ENCODE assay signal across 18 cellular contexts in the genomic region with DNA sequence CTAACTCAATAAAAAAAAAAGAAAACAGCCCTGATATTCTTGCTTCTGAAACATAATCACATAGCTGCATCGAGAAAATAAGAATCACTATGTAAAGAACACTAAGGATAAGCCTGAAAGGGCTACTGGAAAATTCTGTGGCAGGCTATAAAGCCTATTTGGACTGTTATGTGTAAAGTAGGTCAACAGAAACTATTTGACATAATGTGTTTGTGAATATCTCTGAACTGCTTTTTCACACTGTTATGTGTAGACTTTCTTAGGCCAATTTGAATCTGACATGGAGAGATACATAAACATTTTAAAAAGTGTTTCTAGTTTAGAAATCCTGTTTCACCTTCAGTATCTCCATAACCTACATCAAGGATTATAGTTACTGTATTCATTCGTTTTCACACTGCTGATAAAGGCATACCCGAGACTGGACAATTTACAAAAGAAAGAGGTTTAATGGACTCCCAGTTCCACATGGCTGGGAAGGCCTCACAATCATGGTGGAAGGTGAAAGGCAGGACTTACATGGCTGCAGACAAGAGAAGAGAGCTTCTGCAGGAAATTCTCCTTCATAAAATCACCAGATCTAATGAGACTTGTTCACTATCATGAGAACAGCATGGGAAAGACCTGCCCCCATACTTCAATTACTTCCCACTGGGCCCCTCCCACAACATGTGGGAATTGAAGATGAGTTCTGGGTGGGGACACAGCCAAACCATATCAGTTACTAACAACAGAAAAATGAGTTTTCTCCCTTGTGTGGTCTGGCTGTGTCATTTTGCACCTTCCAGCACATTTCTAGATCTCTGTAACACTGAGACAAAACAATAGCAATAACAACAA.
DNase-seq lines count a peak whose midpoint lies in the region; TF ChIP-seq lines count a peak whose summit lies in the region.
"Had no signal": no experiment of that assay in that cellular context is flagged by ENCODE, and none has a peak within 500 bp of the region (broad histone marks: within the 10 kb centered on the region; RNA-seq: fewer than 3 reads in every experiment).

No MANE protein-coding gene starts in this region.

- no peak for DNase-seq in GM23248
- peak; percentile 19 for DNase-seq in endodermal cell
- DNase-seq in neuronal stem cell (ENCODE audit: low spot score), result no peak
- no peak for DNase-seq in Karpas-422
- no peak for DNase-seq in posterior vena cava (ENCODE audit: low spot score)
- DNase-seq in germinal center (ENCODE audit: low spot score), result no peak
- DNase-seq: EL, GF-D8, H9, KBM-7, NCI-H1092 treated with DMSO at 0.1 percent for 48 hours, NCI-H146, NCI-H2029, NCI-H510A, SIG-M5 had no signal

- H3F3A ChIP-seq in GM23248 (ENCODE audit: insufficient read depth) (no peaks in the 10 kb centered on the region), SU-DHL-6 (ENCODE audit: insufficient read depth) (no peaks in the 10 kb centered on the region)

- no peaks in the 10 kb centered on the region for H3K36me3 ChIP-seq in GM23248 (ENCODE audit: low read depth)
- H3K36me3 ChIP-seq in SU-DHL-6 (ENCODE audit: low read length), result no peaks in the 10 kb centered on the region
- no peaks in the 10 kb centered on the region for H3K36me3 ChIP-seq in endodermal cell (ENCODE audit: control insufficient read depth, insufficient read depth, low read length)
- H3K36me3 ChIP-seq in neuronal stem cell (replicated peaks in 1 of 2; ENCODE audit: control insufficient read depth in 2 of 2, insufficient read depth in 2 of 2, low read length in 2 of 2), result no peaks in the 10 kb centered on the region
- no peaks in the 10 kb centered on the region for H3K36me3 ChIP-seq in Karpas-422 (ENCODE audit: insufficient read depth, low read length)

- no peak overlapping the region for H3K14ac ChIP-seq in neuronal stem cell (ENCODE audit: low read length)

- H3K36me3 Mint-ChIP-seq in endodermal cell (ENCODE audit: low read depth), result no peaks in the 10 kb centered on the region

- H2BK15ac ChIP-seq in neuronal stem cell (ENCODE audit: low read length), result no peak overlapping the region

- no peak overlapping the region for H2BK5ac ChIP-seq in neuronal stem cell (ENCODE audit: low read length)

- H3K27me3 ChIP-seq in GM23248 (replicated peaks; ENCODE audit: insufficient read depth) (no peaks in the 10 kb centered on the region), SU-DHL-6 (ENCODE audit: low read length) (no peaks in the 10 kb centered on the region), endodermal cell (ENCODE audit: control insufficient read depth, insufficient read depth, low read length, poor library complexity, severe bottlenecking) (no peaks in the 10 kb centered on the region), neuronal stem cell (ENCODE audit: control insufficient read depth in 3 of 3, insufficient read depth in 3 of 3, low read depth in 1 of 3, low read length in 3 of 3) (no peaks in the 10 kb centered on the region), Karpas-422 (ENCODE audit: low read length) (no peaks in the 10 kb centered on the region)

- peaks cover 2% of the 10 kb centered on the region for H3K4me1 Mint-ChIP-seq in endodermal cell
- H3K4me1 Mint-ChIP-seq: B cell had no signal

- WGBS in GM23248 (ENCODE audit: low coverage in 1 of 2, low lambda C conversion rate in 2 of 2, missing lambda C conversion rate in 2 of 2), 2 experiments, result 42 to 47% methylated on average over 3 of the region's 3 CpGs
- WGBS in endodermal cell (ENCODE audit: insufficient coverage in 1 of 2, insufficient read length in 1 of 2), 2 experiments, result 92 to 100% methylated on average over 2 to 3 of the region's 3 CpGs
- WGBS in neuronal stem cell (ENCODE audit: extremely low coverage in 2 of 2, insufficient read length in 2 of 2, insufficient replicate concordance in 1 of 2), 2 donors, result no CpG with 5 or more reads among the region's 3 CpGs

- no peaks in the 10 kb centered on the region for H3K79me2 ChIP-seq in GM23248 (ENCODE audit: insufficient read depth)
- H3K79me2 ChIP-seq in SU-DHL-6 (ENCODE audit: insufficient read depth, low read length), result no peaks in the 10 kb centered on the region
- no peaks in the 10 kb centered on the region for H3K79me2 ChIP-seq in Karpas-422 (ENCODE audit: low read length)

- H3K4me3 ChIP-seq in GM23248 (no peak overlapping the region), SU-DHL-6 (ENCODE audit: insufficient read depth, low read length, poor library complexity, severe bottlenecking) (no peak overlapping the region), endodermal cell (ENCODE audit: low read length) (no peak overlapping the region), neuronal stem cell (ENCODE audit: low read length in 2 of 2) (no peak overlapping the region), Karpas-422 (ENCODE audit: low read length) (no peak overlapping the region)
- H3K4me3 ChIP-seq: A549 had no signal

- intact Hi-C loops in posterior vena cava (cut with DNase I), result no loop called here

- no peak overlapping the region for H3K27ac Mint-ChIP-seq in endodermal cell
- H3K27ac Mint-ChIP-seq: B cell had no signal

- no peaks in the 10 kb centered on the region for H4K20me1 ChIP-seq in GM23248 (ENCODE audit: insufficient read depth)
- no peaks in the 10 kb centered on the region for H4K20me1 ChIP-seq in SU-DHL-6 (ENCODE audit: low read depth, low read length)
- no peaks in the 10 kb centered on the region for H4K20me1 ChIP-seq in Karpas-422 (ENCODE audit: insufficient read depth, low read depth, low read length)

- H2AFZ ChIP-seq in GM23248, result peak overlapping the region; percentile 66
- peak overlapping the region; percentile 60 for H2AFZ ChIP-seq in SU-DHL-6 (ENCODE audit: low read depth, low read length, severe bottlenecking)
- peak overlapping the region; percentile 57 for H2AFZ ChIP-seq in neuronal stem cell (ENCODE audit: low read length)
- no peak overlapping the region for H2AFZ ChIP-seq in Karpas-422 (ENCODE audit: low read length)

- no peaks in the 10 kb centered on the region for H3K79me1 ChIP-seq in neuronal stem cell (ENCODE audit: low read depth, low read length)

- no peak overlapping the region for H2BK120ac ChIP-seq in neuronal stem cell (ENCODE audit: low read depth, low read length)

- H3K9me2 ChIP-seq in GM23248 (ENCODE audit: insufficient read depth) (no peaks in the 10 kb centered on the region), SU-DHL-6 (replicated peaks; ENCODE audit: insufficient read depth, low read length) (no peaks in the 10 kb centered on the region), Karpas-422 (replicated peaks; ENCODE audit: insufficient read depth, low read length) (no peaks in the 10 kb centered on the region)

- peaks cover 2% of the 10 kb centered on the region for H3K9me3 Mint-ChIP-seq in endodermal cell
- H3K9me3 Mint-ChIP-seq: H9 had no signal

- no peak overlapping the region for H2AK5ac ChIP-seq in neuronal stem cell (ENCODE audit: low read depth, low read length)

- H3K27me3 Mint-ChIP-seq in endodermal cell (ENCODE audit: insufficient read depth), result no peaks in the 10 kb centered on the region
- H3K27me3 Mint-ChIP-seq: B cell had no signal

- H3K9ac ChIP-seq in GM23248 (no peak overlapping the region), SU-DHL-6 (ENCODE audit: low read length) (no peak overlapping the region), endodermal cell (ENCODE audit: extremely low read depth, low read length, poor library complexity, severe bottlenecking) (no peak overlapping the region), neuronal stem cell (ENCODE audit: low read depth, low read length, poor library complexity) (no peak overlapping the region), Karpas-422 (ENCODE audit: low read length) (no peak overlapping the region)

- no peak for TF ChIP-seq CTCF in SU-DHL-6 (IDR thresholded peaks at IDR 0.05; ENCODE audit: insufficient read depth, low read length, poor library complexity, severe bottlenecking)
- TF ChIP-seq CTCF in endodermal cell (conservative IDR thresholded peaks at IDR 0.05), result no peak

- H3K4me1 ChIP-seq in GM23248 (ENCODE audit: insufficient read depth) (no peaks in the 10 kb centered on the region), endodermal cell (ENCODE audit: control insufficient read depth, insufficient read depth, low read length) (no peaks in the 10 kb centered on the region), neuronal stem cell (ENCODE audit: control insufficient read depth in 2 of 2, insufficient read depth in 1 of 2, low read depth in 1 of 2, low read length in 2 of 2) (no peaks in the 10 kb centered on the region), Karpas-422 (ENCODE audit: low read length) (no peaks in the 10 kb centered on the region)
- H3K4me1 ChIP-seq: A549 had no signal

- H3K27ac ChIP-seq in GM23248 (no peak overlapping the region), SU-DHL-6 (ENCODE audit: low read depth, low read length) (no peak overlapping the region), endodermal cell (ENCODE audit: low read depth, low read length) (no peak overlapping the region), neuronal stem cell (replicated peaks; ENCODE audit: low read length) (no peak overlapping the region), Karpas-422 (ENCODE audit: low read length) (no peak overlapping the region)
- H3K27ac ChIP-seq: A549 had no signal

- in situ Hi-C loops in GM23248 (cut with MboI), result no loop called here

- H4K91ac ChIP-seq in neuronal stem cell (ENCODE audit: low read depth, low read length, poor library complexity), result no peak overlapping the region

- no peak overlapping the region for H3K4ac ChIP-seq in neuronal stem cell (ENCODE audit: low read length)

- H3K9me3 ChIP-seq in GM23248 (ENCODE audit: low read depth), result no peaks in the 10 kb centered on the region
- H3K9me3 ChIP-seq in SU-DHL-6 (ENCODE audit: insufficient read depth, low read length), result no peaks in the 10 kb centered on the region
- H3K9me3 ChIP-seq in endodermal cell (ENCODE audit: control insufficient read depth, low read length), result no peaks in the 10 kb centered on the region
- no peaks in the 10 kb centered on the region for H3K9me3 ChIP-seq in neuronal stem cell (replicated peaks in 1 of 2; ENCODE audit: control insufficient read depth in 2 of 2, insufficient read depth in 1 of 2, low read depth in 1 of 2, low read length in 2 of 2)
- peaks cover 13% of the 10 kb centered on the region; the same call in 1 of the 2 replicates for H3K9me3 ChIP-seq in Karpas-422 (ENCODE audit: low read length)
- H3K9me3 ChIP-seq: A549 had no signal

- H3K18ac ChIP-seq in neuronal stem cell (ENCODE audit: low read length), result no peak overlapping the region

- no peak overlapping the region for H4K8ac ChIP-seq in neuronal stem cell (ENCODE audit: low read depth, low read length)

- H3K4me3 Mint-ChIP-seq in endodermal cell, result no peak overlapping the region
- H3K4me3 Mint-ChIP-seq: B cell, H9 had no signal

- H2BK12ac ChIP-seq in neuronal stem cell (ENCODE audit: low read length), result no peak overlapping the region

- H3K23ac ChIP-seq in neuronal stem cell (ENCODE audit: low read depth, low read length, poor library complexity), result no peak overlapping the region

- no peak overlapping the region for H3K4me2 ChIP-seq in GM23248 (ENCODE audit: unreplicated experiment)
- H3K4me2 ChIP-seq in SU-DHL-6 (ENCODE audit: low read depth, low read length, poor library complexity, severe bottlenecking), result no peak overlapping the region
- no peak overlapping the region for H3K4me2 ChIP-seq in neuronal stem cell (ENCODE audit: insufficient read depth, low read length, poor library complexity, severe bottlenecking)
- no peak overlapping the region for H3K4me2 ChIP-seq in Karpas-422 (ENCODE audit: low read depth, low read length, poor library complexity, severe bottlenecking)
- H3K4me2 ChIP-seq: A549 had no signal
